ENCODE assay signal across 12 cellular contexts in the genomic region with DNA sequence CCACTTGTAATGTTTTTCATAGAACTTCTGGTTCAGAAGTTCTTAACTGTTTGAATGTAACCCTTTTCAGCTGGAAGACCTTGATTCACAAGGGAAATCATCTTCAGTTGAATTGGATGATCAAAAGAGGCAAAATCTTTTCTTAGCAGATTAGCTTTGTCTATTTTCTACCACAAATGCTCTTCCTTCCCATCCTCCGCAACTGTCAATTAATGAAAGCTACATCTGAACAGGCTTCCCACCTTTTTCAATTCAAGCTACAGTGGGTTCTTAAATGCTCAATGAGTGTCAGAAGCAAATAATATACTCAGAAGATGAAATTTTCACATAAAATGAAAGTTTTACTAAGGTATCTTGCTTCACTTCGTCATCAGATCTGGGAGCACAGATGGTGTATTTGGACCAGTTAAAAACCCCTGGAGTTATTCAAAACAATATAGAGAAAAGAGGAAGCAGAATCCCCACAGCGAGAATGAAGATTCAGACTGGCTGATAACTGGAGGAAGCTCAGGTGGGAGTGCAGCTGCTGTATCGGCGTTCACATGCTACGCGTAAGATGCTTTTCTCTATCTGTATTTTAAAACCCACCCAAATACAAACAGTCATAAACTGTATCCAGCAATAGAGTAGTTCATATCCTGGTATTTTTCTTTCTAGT. TPM values are rescaled to one million over a fixed set of nuclear protein-coding genes. Genes with fewer than 3 reads are reported as not detected.
DNase-seq lines count a peak whose midpoint lies in the region; ATAC-seq and TF ChIP-seq lines count a peak whose summit lies in the region.
"Had no signal": no experiment of that assay in that cellular context is flagged by ENCODE, and none has a peak within 500 bp of the region (broad histone marks: within the 10 kb centered on the region; RNA-seq: fewer than 3 reads in every experiment).

No MANE protein-coding gene starts in this region.

- no peaks in the 10 kb centered on the region for H3K4me1 ChIP-seq in aorta (ENCODE audit: control insufficient read depth in 1 of 2, insufficient read depth in 2 of 2, low read length in 2 of 2)

- H3K36me3 Mint-ChIP-seq in stimulated activated naive CD8-positive, alpha-beta T cell treated with anti-CD3 and anti-CD28 coated beads, Interleukin-15, Interleukin-2, amounts not matched to agents 100 ng/mL and 50 ng/mL, for 24 hours (ENCODE audit: low read depth): peaks cover 60% of the 10 kb centered on the region
- H3K36me3 Mint-ChIP-seq in endothelial cell (ENCODE audit: low read depth, unreplicated experiment): peaks cover 11% of the 10 kb centered on the region

- intact Hi-C loops in aorta (cut with DNase I): no loop called here

- H3K4me3 ChIP-seq in aorta (ENCODE audit: low read length in 2 of 2): no peak overlapping the region

- no peaks in the 10 kb centered on the region for H3K27me3 ChIP-seq in aorta (ENCODE audit: control insufficient read depth in 1 of 2, insufficient read depth in 2 of 2, low read length in 1 of 2)

- H3K4me3 Mint-ChIP-seq in stimulated activated naive CD8-positive, alpha-beta T cell treated with anti-CD3 and anti-CD28 coated beads, Interleukin-15, Interleukin-2, amounts not matched to agents 100 ng/mL and 50 ng/mL, for 24 hours: peak overlapping the region; percentile 4
- H3K4me3 Mint-ChIP-seq in stimulated activated naive CD8-positive, alpha-beta T cell treated with anti-CD3 and anti-CD28 coated beads, Interleukin-15, amount 100 ng/mL, for 72 hours: no peak overlapping the region
- no peak overlapping the region for H3K4me3 Mint-ChIP-seq in endothelial cell (ENCODE audit: unreplicated experiment)
- H3K4me3 Mint-ChIP-seq: activated naive CD8-positive, alpha-beta T cell treated with anti-CD3 and anti-CD28 coated beads, Interleukin-2, amount 10 ng/mL, durations not matched to agents 7 days and 5 days had no signal

- no peaks in the 10 kb centered on the region for H3K9me3 Mint-ChIP-seq in stimulated activated naive CD8-positive, alpha-beta T cell treated with anti-CD3 and anti-CD28 coated beads, Interleukin-15, Interleukin-2, amounts not matched to agents 100 ng/mL and 50 ng/mL, for 24 hours
- no peaks in the 10 kb centered on the region for H3K9me3 Mint-ChIP-seq in stimulated activated naive CD8-positive, alpha-beta T cell treated with anti-CD3 and anti-CD28 coated beads, Interleukin-15, amount 100 ng/mL, for 72 hours
- no peaks in the 10 kb centered on the region for H3K9me3 Mint-ChIP-seq in endothelial cell (ENCODE audit: unreplicated experiment)
- H3K9me3 Mint-ChIP-seq: activated naive CD8-positive, alpha-beta T cell treated with anti-CD3 and anti-CD28 coated beads, Interleukin-2, amount 10 ng/mL, durations not matched to agents 7 days and 5 days had no signal

- no peaks in the 10 kb centered on the region for H3K27me3 Mint-ChIP-seq in stimulated activated naive CD8-positive, alpha-beta T cell treated with anti-CD3 and anti-CD28 coated beads, Interleukin-15, Interleukin-2, amounts not matched to agents 100 ng/mL and 50 ng/mL, for 24 hours
- no peaks in the 10 kb centered on the region for H3K27me3 Mint-ChIP-seq in stimulated activated naive CD8-positive, alpha-beta T cell treated with anti-CD3 and anti-CD28 coated beads, Interleukin-15, amount 100 ng/mL, for 72 hours
- peaks cover 2% of the 10 kb centered on the region for H3K27me3 Mint-ChIP-seq in endothelial cell (ENCODE audit: unreplicated experiment)
- H3K27me3 Mint-ChIP-seq: activated naive CD8-positive, alpha-beta T cell treated with anti-CD3 and anti-CD28 coated beads, Interleukin-2, amount 10 ng/mL, durations not matched to agents 7 days and 5 days had no signal

- peaks cover 2 to 3% of the 10 kb centered on the region in 2 donors for H3K36me3 ChIP-seq in aorta (ENCODE audit: control insufficient read depth in 1 of 2, insufficient read depth in 2 of 2, low read length in 1 of 2)

- no peak for DNase-seq in stimulated activated naive CD8-positive, alpha-beta T cell treated with anti-CD3 and anti-CD28 coated beads, Interleukin-15, amount 100 ng/mL, for 72 hours
- DNase-seq in NAMALWA (ENCODE audit: low spot score): peak; percentile 90
- no peak for DNase-seq in aorta
- no peak for DNase-seq in NCI-H2171 treated with DMSO at 0.1 percent for 48 hours (lab: John Stamatoyannopoulos, UW)
- no peak for DNase-seq in midbrain (lab: John Stamatoyannopoulos, UW)
- no peak for DNase-seq in endothelial cell (ENCODE audit: low spot score)
- DNase-seq: activated CD4-positive, alpha-beta T cell treated with anti-CD3 and anti-CD28 coated beads for 48 hours; activated naive CD8-positive, alpha-beta T cell treated with anti-CD3 and anti-CD28 coated beads, Interleukin-2, amount 10 ng/mL, durations not matched to agents 7 days and 5 days; DMS79 had no signal

- H3K4me1 Mint-ChIP-seq in stimulated activated naive CD8-positive, alpha-beta T cell treated with anti-CD3 and anti-CD28 coated beads, Interleukin-15, Interleukin-2, amounts not matched to agents 100 ng/mL and 50 ng/mL, for 24 hours (ENCODE audit: low read depth): no peaks in the 10 kb centered on the region
- H3K4me1 Mint-ChIP-seq in stimulated activated naive CD8-positive, alpha-beta T cell treated with anti-CD3 and anti-CD28 coated beads, Interleukin-15, amount 100 ng/mL, for 72 hours: no peaks in the 10 kb centered on the region
- H3K4me1 Mint-ChIP-seq in endothelial cell (ENCODE audit: unreplicated experiment): no peaks in the 10 kb centered on the region
- H3K4me1 Mint-ChIP-seq: activated naive CD8-positive, alpha-beta T cell treated with anti-CD3 and anti-CD28 coated beads, Interleukin-2, amount 10 ng/mL, durations not matched to agents 7 days and 5 days had no signal

- H3K27ac Mint-ChIP-seq in stimulated activated naive CD8-positive, alpha-beta T cell treated with anti-CD3 and anti-CD28 coated beads, Interleukin-15, Interleukin-2, amounts not matched to agents 100 ng/mL and 50 ng/mL, for 24 hours: no peak overlapping the region
- H3K27ac Mint-ChIP-seq in stimulated activated naive CD8-positive, alpha-beta T cell treated with anti-CD3 and anti-CD28 coated beads, Interleukin-15, amount 100 ng/mL, for 72 hours: no peak overlapping the region
- H3K27ac Mint-ChIP-seq in endothelial cell (ENCODE audit: unreplicated experiment): no peak overlapping the region
- H3K27ac Mint-ChIP-seq: activated naive CD8-positive, alpha-beta T cell treated with anti-CD3 and anti-CD28 coated beads, Interleukin-2, amount 10 ng/mL, durations not matched to agents 7 days and 5 days had no signal

- H3K27ac ChIP-seq in aorta (ENCODE audit: low read depth in 1 of 2, low read length in 2 of 2): no peak overlapping the region
- H3K27ac ChIP-seq: 22Rv1 had no signal

- WGBS in aorta, 2 donors: 96% methylated on average over 7 of the region's 7 CpGs

- no peak for TF ChIP-seq CTCF in endothelial cell (IDR thresholded peaks at IDR 0.05; ENCODE audit: unreplicated experiment)

- no peak for ATAC-seq in stimulated activated naive CD8-positive, alpha-beta T cell treated with anti-CD3 and anti-CD28 coated beads, Interleukin-15, amount 100 ng/mL, for 72 hours
- ATAC-seq in HG02885 (IDR thresholded peaks at IDR 0.05; ENCODE audit: poor library complexity, unreplicated experiment) (peak; percentile 64), aorta (ENCODE audit: low FRiP score) (no peak)

- no peaks in the 10 kb centered on the region for H3K9me3 ChIP-seq in aorta (ENCODE audit: control insufficient read depth, low read length)

RNA-seq across cellular contexts. Expression of a gene that starts 19.4 kb away (rescaled TPM):
- total RNA-seq in aorta: 1 to 10 TPM; 5.2 to 8.7 TPM
- 1 to 10 TPM; 1.9 to 5.0 TPM for polyA plus RNA-seq in aorta
- total RNA-seq in endothelial cell (ENCODE audit: unreplicated experiment): 10.9 TPM

RNA-seq across cellular contexts. Expression of a gene that starts 19.5 kb away (rescaled TPM):
- total RNA-seq in aorta (1 to 10 TPM; 3.1 TPM), endothelial cell (ENCODE audit: unreplicated experiment) (3.3 TPM)
- polyA plus RNA-seq in aorta: 1 to 10 TPM; 2.5 to 3.6 TPM
